9 cellular contexts compared by ENCODE assay signal in the genomic region with DNA sequence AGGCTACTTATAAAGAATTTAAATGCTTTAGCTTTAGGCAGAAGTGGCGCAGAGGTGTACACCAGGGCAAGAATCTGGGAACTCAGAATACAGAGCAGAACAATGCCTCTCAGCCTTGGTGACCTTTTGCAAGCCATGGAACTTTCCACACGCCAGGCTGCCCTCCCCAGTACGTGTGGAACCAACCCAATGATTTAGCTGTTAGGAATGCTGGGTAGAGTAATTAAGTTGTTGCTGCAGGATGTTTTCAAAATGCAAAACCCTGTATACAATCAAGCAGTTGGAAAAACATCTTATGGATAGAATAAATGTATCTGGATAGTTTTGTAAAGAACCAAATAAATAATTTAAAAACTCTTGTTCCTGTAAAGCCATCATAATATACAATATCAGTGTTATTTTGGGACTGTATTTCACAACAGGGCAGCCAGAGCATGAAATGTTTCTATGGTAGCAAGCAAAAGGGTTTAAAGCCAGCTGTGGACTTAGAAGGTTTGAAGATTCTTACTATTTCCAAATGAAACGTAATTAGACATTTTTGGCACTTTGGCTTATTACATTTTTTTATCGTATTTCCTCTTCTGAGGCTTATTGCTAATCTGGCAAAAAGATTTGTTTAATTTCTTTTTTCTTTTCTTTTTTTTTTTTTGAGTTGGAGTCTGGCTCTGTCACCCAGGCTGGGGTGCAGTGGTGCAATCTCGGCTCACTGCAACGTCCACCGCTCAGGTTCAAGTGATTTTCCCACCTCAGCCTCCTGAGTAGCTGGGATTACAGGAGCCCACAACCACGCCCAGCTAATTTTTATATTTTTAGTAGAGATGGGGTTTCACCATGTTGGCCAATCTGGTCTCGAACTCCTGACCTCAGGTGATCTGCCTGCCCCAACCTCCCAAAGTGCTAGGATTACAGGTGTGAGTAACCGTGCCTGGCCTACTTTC. TPM values are rescaled to one million over a fixed set of nuclear protein-coding genes. Genes with fewer than 3 reads are reported as not detected.
DNase-seq lines count a peak whose midpoint lies in the region; ATAC-seq and TF ChIP-seq lines count a peak whose summit lies in the region.
"Had no signal": no experiment of that assay in that cellular context is flagged by ENCODE, and none has a peak within 500 bp of the region (broad histone marks: within the 10 kb centered on the region; RNA-seq: fewer than 3 reads in every experiment).

No MANE protein-coding gene starts in this region.

- no peak overlapping the region for H3K4me3 ChIP-seq in adrenal gland

- no peaks in the 10 kb centered on the region for H3K4me1 Mint-ChIP-seq in CD4-positive, alpha-beta T cell (ENCODE audit: low read depth)

- TF ChIP-seq CTCF in adrenal gland (IDR thresholded peaks at IDR 0.05): no peak
- no peak for TF ChIP-seq CTCF in CD4-positive, alpha-beta T cell (IDR thresholded peaks at IDR 0.05)

- no peaks in the 10 kb centered on the region for H3K27me3 ChIP-seq in adrenal gland
- no peaks in the 10 kb centered on the region for H3K27me3 ChIP-seq in CD4-positive, alpha-beta T cell (ENCODE audit: control insufficient read depth, insufficient read depth, low read length)

- H3K27ac ChIP-seq in adrenal gland: peak overlapping the region; percentile 15 to 66 (median 57)
- no peak overlapping the region for H3K27ac ChIP-seq in CD4-positive, alpha-beta T cell (ENCODE audit: low read depth, low read length)

- ATAC-seq in left cardiac atrium: peak; percentile 91 to 97
- ATAC-seq in CD4-positive, alpha-beta T cell (ENCODE audit: poor library complexity): no peak
- ATAC-seq in HG02623 (IDR thresholded peaks at IDR 0.05; ENCODE audit: unreplicated experiment): no peak
- ATAC-seq in GM21528 (IDR thresholded peaks at IDR 0.05; ENCODE audit: low FRiP score, unreplicated experiment): no peak
- ATAC-seq in HG02642 (IDR thresholded peaks at IDR 0.05; ENCODE audit: poor library complexity, unreplicated experiment): no peak

- POLR2A ChIA-PET in CD4-positive, alpha-beta T cell (lab: Charles Lee): no interaction called here

- peaks cover 7 to 23% of the 10 kb centered on the region in 2 donors for H3K4me1 ChIP-seq in adrenal gland (replicated peaks in 1 of 2)

- no peaks in the 10 kb centered on the region for H3K9me3 ChIP-seq in adrenal gland (replicated peaks in 1 of 3)
- H3K9me3 ChIP-seq in CD4-positive, alpha-beta T cell (ENCODE audit: control insufficient read depth, low read length): no peaks in the 10 kb centered on the region

- peaks cover 5% of the 10 kb centered on the region for H3K27me3 Mint-ChIP-seq in CD4-positive, alpha-beta T cell

- no peak for TF ChIP-seq POLR2A in adrenal gland (IDR thresholded peaks at IDR 0.05)

- 61 to 69% (median 66%) methylated on average over 11 of the region's 11 CpGs for WGBS in adrenal gland, 4 donors

- no peak overlapping the region for H3K4me3 Mint-ChIP-seq in CD4-positive, alpha-beta T cell

- CTCF ChIA-PET in CD4-positive, alpha-beta T cell (lab: Charles Lee): no interaction called here

- no peak overlapping the region for H3K27ac Mint-ChIP-seq in CD4-positive, alpha-beta T cell

- H3K36me3 ChIP-seq in adrenal gland (replicated peaks in 1 of 2): no peaks in the 10 kb centered on the region

- DNase-seq in GM03348 (ENCODE audit: low spot score) (peak; percentile 86), adrenal gland (peak; percentile 53 to 88 (median 83)), left cardiac atrium (peak; percentile 71), posterior cingulate gyrus (peak in 6 of 10 donors; percentile 32 to 88 (median 50))
- DNase-seq in CD4-positive, alpha-beta T cell: no peak

- no peaks in the 10 kb centered on the region for H3K36me3 Mint-ChIP-seq in CD4-positive, alpha-beta T cell (ENCODE audit: low read depth)

- H3K9me3 Mint-ChIP-seq in CD4-positive, alpha-beta T cell: no peaks in the 10 kb centered on the region

- intact Hi-C loops in adrenal gland (cut with DNase I): no loop called here
- intact Hi-C loops in left cardiac atrium (cut with DNase I): no loop called here
- intact Hi-C loops in posterior cingulate gyrus (cut with DNase I): no loop called here
- intact Hi-C loops in CD4-positive, alpha-beta T cell (cut with DNase I, micrococcal nuclease): no loop called here

RNA-seq across cellular contexts. Expression of gene PPP1R36, which starts 19.6 kb away (rescaled TPM):
- total RNA-seq in adrenal gland: 1 to 10 TPM in 3 of 8 donors, under 1 TPM in 5; 0.27 to 1.5 (median 0.78) TPM
- polyA plus RNA-seq in adrenal gland: 1 to 10 TPM in 1 of 3 donors, under 1 TPM in 2; 0.67 to 2.2 (median 0.90) TPM
- total RNA-seq in left cardiac atrium: under 1 TPM; 0.38 to 0.47 TPM
- not detected for total RNA-seq in CD4-positive, alpha-beta T cell
- total RNA-seq: T-helper 1 cell treated with Interleukin-12 subunit alpha and Interleukin-12 subunit beta and Interleukin-4 antibody, amounts not matched to agents 30 ng/mL and 1 ng/mL, for 36 hours had no signal

RNA-seq across cellular contexts. Expression of gene HSPA2, which starts 28.8 kb away (rescaled TPM):
- total RNA-seq in adrenal gland (10 to 100 TPM in 5 of 8 donors, 1 to 10 TPM in 3; 5.2 to 74.6 (median 16.6) TPM), left cardiac atrium (10 to 100 TPM; 29.8 to 54.2 TPM)
- polyA plus RNA-seq in adrenal gland: 1 to 10 TPM; 3.4 to 7.2 (median 5.1) TPM
- total RNA-seq in CD4-positive, alpha-beta T cell: 1 to 10 TPM; 1.5 to 1.9 TPM

Comparison
In these comparisons a context has a peak if more than half of its experiments do, and no peak if none do; other contexts are left out.
1. DNase-seq: peak in GM03348 (single experiment), adrenal gland (7 of 7), left cardiac atrium (single experiment) and posterior cingulate gyrus (6 of 10); none in CD4-positive, alpha-beta T cell (0 of 10).
2. ATAC-seq: peak in left cardiac atrium (2 of 2); none in CD4-positive, alpha-beta T cell (single experiment), HG02623 (single experiment), GM21528 (single experiment) and HG02642 (single experiment).